In genomic region chr10:46786518-46787320, GRCh38 we compare ENCODE assay signal across 8 cellular contexts.
DNase-seq lines count a peak whose midpoint lies in the region; ATAC-seq and TF ChIP-seq lines count a peak whose summit lies in the region.
"Not testable (repeated sequence)": the region's sequence is repeated elsewhere in the genome, so short reads cannot be mapped to it uniquely, and the experiment has no call there.

No MANE protein-coding gene starts in this region.

- not testable (repeated sequence) for H3K27me3 Mint-ChIP-seq in naive B cell

- not testable (repeated sequence) for H3K79me2 ChIP-seq in KMS-11 (ENCODE audit: insufficient read depth, low read depth)

- H4K20me1 ChIP-seq in KMS-11 (ENCODE audit: insufficient read depth) = not testable (repeated sequence)

- H3K4me3 ChIP-seq in KMS-11 (IDR thresholded peaks at IDR 0.05; ENCODE audit: insufficient read depth, low read depth, low read length) = not testable (repeated sequence)
- H3K4me3 ChIP-seq in fibroblast of villous mesenchyme (ENCODE audit: low read depth, low read length) = peak overlapping the region; percentile 81

- not testable (repeated sequence) for H3K36me3 Mint-ChIP-seq in naive B cell

- ATAC-seq in GM21786 (IDR thresholded peaks at IDR 0.05; ENCODE audit: unreplicated experiment) (peak; percentile 65), naive B cell (ENCODE audit: low read depth in 2 of 2) (peak; percentile 65 to 68)

- H3K4me2 ChIP-seq in KMS-11 = peak overlapping the region; percentile 59

- H3K4me1 ChIP-seq in KMS-11 (ENCODE audit: low read depth, poor library complexity, severe bottlenecking) = not testable (repeated sequence)

- peak overlapping the region; percentile 27; the same call in 1 of the 2 replicates for H3K9ac ChIP-seq in KMS-11

- not testable (repeated sequence) for H3K4me1 Mint-ChIP-seq in naive B cell

- not testable (repeated sequence) for H3K27ac ChIP-seq in KMS-11
- H3K27ac ChIP-seq in RWPE1 = peak overlapping the region; percentile 71

- peak overlapping the region; percentile 75 for H2AFZ ChIP-seq in KMS-11 (ENCODE audit: low read depth)

- TF ChIP-seq CTCF in KMS-11 (conservative IDR thresholded peaks at IDR 0.05; ENCODE audit: low read depth, low read length); RWPE1 (conservative IDR thresholded peaks at IDR 0.05; ENCODE audit: low read depth); fibroblast of villous mesenchyme (IDR thresholded peaks at IDR 0.05; ENCODE audit: insufficient read depth, low read depth, low read length): not testable (repeated sequence)

- peak overlapping the region; percentile 80 to 95 (median 92) for H3K4me3 Mint-ChIP-seq in naive B cell

- CTCF ChIA-PET in RWPE1 (lab: Yijun Ruan, JAX) = not testable (repeated sequence)

- DNase-seq in DMS153 treated with DMSO at 0.1 percent for 48 hours (lab: John Stamatoyannopoulos, UW; ENCODE audit: unreplicated experiment) = peak; percentile 42
- DNase-seq in RWPE1 (ENCODE audit: low spot score) = peak; percentile 3
- peak; percentile 77 for DNase-seq in activated effector memory CD4-positive, alpha-beta T cell treated with anti-CD3 and anti-CD28 coated beads, Interleukin-2, amount 50 U/mL, for 16 hours
- DNase-seq in fibroblast of villous mesenchyme (ENCODE audit: low read depth) = peak; percentile 55
- peak; percentile 24 for DNase-seq in naive B cell
- peak; percentile 33 for DNase-seq in stimulated activated CD8-positive, alpha-beta memory T cell treated with anti-CD3 and anti-CD28 coated beads, Interleukin-7, amount 100 ng/mL, for 24 hours (ENCODE audit: low read depth)

- POLR2A ChIA-PET in RWPE1 (lab: Yijun Ruan, JAX; ENCODE audit: low non-redundant PET) = not testable (repeated sequence)

- H3K27ac Mint-ChIP-seq in naive B cell = peak overlapping the region in 4 of 6 donors; percentile 53 to 93 (median 82)

- H3K27me3 ChIP-seq in KMS-11 (ENCODE audit: insufficient read depth, low read depth) = not testable (repeated sequence)

- H3K36me3 ChIP-seq in KMS-11 (ENCODE audit: insufficient read depth) = not testable (repeated sequence)

- not testable (repeated sequence) for H3K9me3 Mint-ChIP-seq in naive B cell

Comparison
In these comparisons a context has a peak if more than half of its experiments do, and no peak if none do; other contexts are left out.
1. DNase-seq: peak in every context shown above with its lines; median percentile 77 in activated effector memory CD4-positive, alpha-beta T cell treated with anti-CD3 and anti-CD28 coated beads, Interleukin-2, amount 50 U/mL, for 16 hours; 55 in fibroblast of villous mesenchyme; 42 in DMS153 treated with DMSO at 0.1 percent for 48 hours; 33 in stimulated activated CD8-positive, alpha-beta memory T cell treated with anti-CD3 and anti-CD28 coated beads, Interleukin-7, amount 100 ng/mL, for 24 hours; 24 in naive B cell; 3 in RWPE1.